Comparison of ENCODE assay signal across 1 cellular context in genomic region chr6:680666-681374, GRCh38.
TF ChIP-seq lines count a peak whose summit lies in the region.

No MANE protein-coding gene starts in this region.

TF ChIP-seq in H1, 55 proteins besides CTCF, POLR2A, EP300 and RAD21:
- no peak for TF ChIP-seq FOSL1 (IDR thresholded peaks at IDR 0.05; ENCODE audit: insufficient read depth, low read depth, low read length)
- no peak for TF ChIP-seq RBBP5 (IDR thresholded peaks at IDR 0.05; ENCODE audit: borderline replicate concordance, low read depth, low read length)
